In the genomic region with DNA sequence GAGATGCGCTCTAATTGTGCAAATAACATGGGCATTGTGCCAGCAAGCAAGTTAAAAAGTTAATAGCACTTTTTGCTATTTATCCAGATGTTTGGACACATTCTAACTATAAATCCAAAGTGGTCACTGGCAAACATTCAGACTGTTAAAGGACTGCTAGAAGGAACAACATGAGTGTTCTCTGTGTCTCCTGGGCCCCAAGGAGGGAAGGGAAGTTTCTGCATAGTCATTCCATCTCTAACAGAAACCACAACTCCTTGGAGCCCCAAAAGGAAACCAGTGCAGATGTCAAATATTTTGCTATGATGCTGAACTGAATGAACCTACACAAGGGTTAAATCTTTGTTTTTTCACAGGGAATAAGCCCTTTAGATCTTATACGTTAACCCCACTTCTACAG, we compare ENCODE assay signal across 10 cellular contexts.
DNase-seq lines count a peak whose midpoint lies in the region; ATAC-seq, FAIRE-seq and TF ChIP-seq lines count a peak whose summit lies in the region.
"Had no signal": no experiment of that assay in that cellular context is flagged by ENCODE, and none has a peak within 500 bp of the region (broad histone marks: within the 10 kb centered on the region; RNA-seq: fewer than 3 reads in every experiment).

No MANE protein-coding gene starts in this region.

- POLR2A ChIA-PET in GM10248 (lab: Yijun Ruan, JAX) = no interaction called here

- FAIRE-seq in endometrium (lab: Jason Lieb, UNC) = peak; percentile 59

- CTCF ChIA-PET in GM10248 (lab: Yijun Ruan, JAX) = no interaction called here

- ATAC-seq in GM21390 (IDR thresholded peaks at IDR 0.05; ENCODE audit: unreplicated experiment) (peak; percentile 59), HG03432 (IDR thresholded peaks at IDR 0.05; ENCODE audit: unreplicated experiment) (peak; percentile 88)

- DNase-seq in ELR (ENCODE audit: low read depth) (peak; percentile 10), GM10248 (ENCODE audit: extremely low spot score) (no peak), HPDE6-E6E7 (ENCODE audit: extremely low spot score) (no peak), globus pallidus (ENCODE audit: low spot score) (no peak), AG08396 (ENCODE audit: low spot score) (no peak)
- DNase-seq: MM.1S, T-helper 9 cell had no signal

- no peak for TF ChIP-seq CTCF in GM10248 (IDR thresholded peaks at IDR 0.05; ENCODE audit: control extremely low read depth, extremely low read depth, low read depth, missing control alignments)
